Comparison of ENCODE assay signal across 25 cellular contexts in genomic region chr20:37380864-37381579, GRCh38. TPM values are rescaled to one million over a fixed set of nuclear protein-coding genes. Genes with fewer than 3 reads are reported as not detected.
DNase-seq lines count a peak whose midpoint lies in the region; ATAC-seq, FAIRE-seq and TF ChIP-seq lines count a peak whose summit lies in the region.
"Had no signal": no experiment of that assay in that cellular context is flagged by ENCODE, and none has a peak within 500 bp of the region (broad histone marks: within the 10 kb centered on the region; RNA-seq: fewer than 3 reads in every experiment).

No MANE protein-coding gene starts in this region.

- H3K79me2 ChIP-seq in Karpas-422 (ENCODE audit: low read length) (no peaks in the 10 kb centered on the region), osteoblast (ENCODE audit: insufficient read depth, low read length) (peaks cover 27% of the 10 kb centered on the region)

- H3K9ac ChIP-seq in Karpas-422 (ENCODE audit: low read length) = peak overlapping the region; percentile 66

- no peaks in the 10 kb centered on the region for H3K9me2 ChIP-seq in Karpas-422 (replicated peaks; ENCODE audit: insufficient read depth, low read length)

- no peak for FAIRE-seq in A549 (lab: Jason Lieb, UNC)
- FAIRE-seq: D721Med, endothelial cell of umbilical vein had no signal

- no peak for TF ChIP-seq RAD21 in A549 (conservative IDR thresholded peaks at IDR 0.05 in 1 of 2, IDR thresholded peaks at IDR 0.05 in 1 of 2)

- WGBS in A549 (ENCODE audit: missing lambda C conversion rate) = 10% methylated on average over 16 of the region's 16 CpGs

- POLR2A ChIA-PET in A549 (lab: Yijun Ruan, JAX) = interaction anchor here (1.0 to 3.7 kb wide), 5 partner anchors 36 to 92 kb away, joined by 3 to 23 read pairs (median 5); partner anchors contain the start of genes MANBAL and SRC
- POLR2A ChIA-PET in activated CD4-positive, alpha-beta memory T cell treated with anti-CD3 and anti-CD28 coated beads for 36 hours (lab: Charles Lee) = no interaction called here

- TF ChIP-seq CTCF in A549 (IDR thresholded peaks at IDR 0.05) (no peak), osteoblast (IDR thresholded peaks at IDR 0.05; ENCODE audit: extremely low read depth, low read depth, low read length) (no peak)

- TF ChIP-seq POLR2A in A549 (IDR thresholded peaks at IDR 0.05; ENCODE audit: low read length) = no peak

- no peaks in the 10 kb centered on the region for H3K9me3 Mint-ChIP-seq in dendritic cell treated with granulocyte-macrophage colony-stimulating factor and Interleukin-4, amounts not matched to agents 40 ng/mL and 50 ng/mL, for 4 days
- H3K9me3 Mint-ChIP-seq in activated CD4-positive, alpha-beta memory T cell treated with anti-CD3 and anti-CD28 coated beads for 36 hours = no peaks in the 10 kb centered on the region
- H3K9me3 Mint-ChIP-seq: activated naive CD4-positive, alpha-beta T cell treated with anti-CD3 and anti-CD28 coated beads for 36 hours; stimulated activated effector memory CD8-positive, alpha-beta T cell treated with anti-CD3 and anti-CD28 coated beads, Interleukin-12 subunit alpha, Interleukin-12 subunit beta, amount 100 ng/mL, for 72 hours had no signal

- peak in 1 of 2 experiments; percentile 74 for DNase-seq in A549 (ENCODE audit: low read depth in 1 of 2, low spot score in 1 of 2)
- peak; percentile 79 for DNase-seq in Karpas-422
- peak; percentile 11 for DNase-seq in osteoblast (ENCODE audit: insufficient read length, low spot score, missing footprints)
- no peak for DNase-seq in NCI-H345 treated with DMSO at 0.1 percent for 48 hours (lab: John Stamatoyannopoulos, UW; ENCODE audit: unreplicated experiment)
- DNase-seq in activated T-cell treated with anti-CD3 and anti-CD28 coated beads, Interleukin-2, amount 50 U/mL, for 48 hours = no peak
- no peak for DNase-seq in activated CD4-positive, alpha-beta memory T cell treated with anti-CD3 and anti-CD28 coated beads for 36 hours
- DNase-seq: activated naive CD4-positive, alpha-beta T cell treated with anti-CD3 and anti-CD28 coated beads for 36 hours; amniotic stem cell; dermis blood vessel endothelial cell; kidney glomerular epithelial cell; mammary epithelial cell; MG63; NCI-H2081; OCI-M1; SHP77 treated with DMSO at 0.1 percent for 48 hours had no signal

- H3K27me3 ChIP-seq in Karpas-422 (ENCODE audit: low read length) (no peaks in the 10 kb centered on the region), osteoblast (ENCODE audit: insufficient read depth, low read length) (no peaks in the 10 kb centered on the region)
- H3K27me3 ChIP-seq: breast epithelium, MG63, vagina had no signal

- CTCF ChIA-PET in A549 (lab: Yijun Ruan, JAX) = interaction anchor here (1.2 to 8.7 kb wide), 6 partner anchors 11 to 112 kb away, joined by 3 to 113 read pairs (median 16); partner anchors contain the start of gene MANBAL
- CTCF ChIA-PET in activated CD4-positive, alpha-beta memory T cell treated with anti-CD3 and anti-CD28 coated beads for 36 hours (lab: Charles Lee) = interaction anchor here (5.7 kb wide), 1 partner anchor 112 kb away, joined by 58 read pairs; no protein-coding TSS in a partner anchor

- H3K36me3 Mint-ChIP-seq in dendritic cell treated with granulocyte-macrophage colony-stimulating factor and Interleukin-4, amounts not matched to agents 40 ng/mL and 50 ng/mL, for 4 days (ENCODE audit: low read depth) = peaks cover 61% of the 10 kb centered on the region
- no peaks in the 10 kb centered on the region for H3K36me3 Mint-ChIP-seq in activated CD4-positive, alpha-beta memory T cell treated with anti-CD3 and anti-CD28 coated beads for 36 hours

- H3K27ac ChIP-seq in A549 (peak overlapping the region; percentile 96 to 98), Karpas-422 (ENCODE audit: low read length) (peak overlapping the region; percentile 96), osteoblast (ENCODE audit: low read depth, low read length) (no peak overlapping the region)
- H3K27ac ChIP-seq: breast epithelium, C4-2B, skin epidermis, vagina had no signal

- intact Hi-C loops in dendritic cell treated with granulocyte-macrophage colony-stimulating factor and Interleukin-4, amounts not matched to agents 40 ng/mL and 50 ng/mL, for 4 days (cut with micrococcal nuclease) = loop anchor here (5.0 to 10.0 kb wide), 3 partner anchors 34 to 186 kb away; partner anchors contain the start of gene SRC
- intact Hi-C loops in activated CD4-positive, alpha-beta memory T cell treated with anti-CD3 and anti-CD28 coated beads for 36 hours (cut with micrococcal nuclease) = loop anchor here (10.0 kb wide), 1 partner anchor 186 kb away; no protein-coding TSS in a partner anchor

- H3K4me1 ChIP-seq in A549 = peaks cover 88% of the 10 kb centered on the region
- peaks cover 84% of the 10 kb centered on the region for H3K4me1 ChIP-seq in Karpas-422 (ENCODE audit: low read length)
- peaks cover 6% of the 10 kb centered on the region for H3K4me1 ChIP-seq in osteoblast (ENCODE audit: insufficient read depth, low read length)
- H3K4me1 ChIP-seq: breast epithelium had no signal

- TF ChIP-seq EP300 in A549 (IDR thresholded peaks at IDR 0.05) = no peak

- peaks cover 3% of the 10 kb centered on the region; the same call in 1 of the 2 replicates for H3K36me3 ChIP-seq in Karpas-422 (ENCODE audit: insufficient read depth, low read length)
- peaks cover 16% of the 10 kb centered on the region for H3K36me3 ChIP-seq in osteoblast (ENCODE audit: insufficient read depth, low read length)
- H3K36me3 ChIP-seq: breast epithelium, neutrophil had no signal

- H3K4me3 ChIP-seq in A549 (peak overlapping the region; percentile 19; the same call in 1 of the 3 replicates), Karpas-422 (ENCODE audit: low read length) (peak overlapping the region; percentile 50), osteoblast (ENCODE audit: insufficient read depth, low read length) (no peak overlapping the region)
- H3K4me3 ChIP-seq: breast epithelium, MG63, skin epidermis, vagina had no signal

- H4K20me1 ChIP-seq in Karpas-422 (ENCODE audit: insufficient read depth, low read depth, low read length) = no peaks in the 10 kb centered on the region
- H4K20me1 ChIP-seq in osteoblast (ENCODE audit: insufficient read depth, low read length) = peaks cover 19% of the 10 kb centered on the region

- H3K4me1 Mint-ChIP-seq in dendritic cell treated with granulocyte-macrophage colony-stimulating factor and Interleukin-4, amounts not matched to agents 40 ng/mL and 50 ng/mL, for 4 days (ENCODE audit: low read depth) = peaks cover 80% of the 10 kb centered on the region
- peaks cover 12% of the 10 kb centered on the region for H3K4me1 Mint-ChIP-seq in activated CD4-positive, alpha-beta memory T cell treated with anti-CD3 and anti-CD28 coated beads for 36 hours (ENCODE audit: low read depth)

- H3K4me3 Mint-ChIP-seq in dendritic cell treated with granulocyte-macrophage colony-stimulating factor and Interleukin-4, amounts not matched to agents 40 ng/mL and 50 ng/mL, for 4 days = no peak overlapping the region
- H3K4me3 Mint-ChIP-seq in activated CD4-positive, alpha-beta memory T cell treated with anti-CD3 and anti-CD28 coated beads for 36 hours = no peak overlapping the region
- H3K4me3 Mint-ChIP-seq: activated naive CD4-positive, alpha-beta T cell treated with anti-CD3 and anti-CD28 coated beads for 36 hours; stimulated activated effector memory CD8-positive, alpha-beta T cell treated with anti-CD3 and anti-CD28 coated beads, Interleukin-12 subunit alpha, Interleukin-12 subunit beta, amount 100 ng/mL, for 72 hours had no signal

- H3K27me3 Mint-ChIP-seq in dendritic cell treated with granulocyte-macrophage colony-stimulating factor and Interleukin-4, amounts not matched to agents 40 ng/mL and 50 ng/mL, for 4 days = no peaks in the 10 kb centered on the region
- peaks cover 1% of the 10 kb centered on the region for H3K27me3 Mint-ChIP-seq in activated CD4-positive, alpha-beta memory T cell treated with anti-CD3 and anti-CD28 coated beads for 36 hours

- peak overlapping the region; percentile 71 for H3K4me2 ChIP-seq in A549
- peak overlapping the region; percentile 69 for H3K4me2 ChIP-seq in Karpas-422 (ENCODE audit: low read depth, low read length, poor library complexity, severe bottlenecking)
- H3K4me2 ChIP-seq in osteoblast (ENCODE audit: insufficient read depth, low read length) = no peak overlapping the region

- H3K27ac Mint-ChIP-seq in dendritic cell treated with granulocyte-macrophage colony-stimulating factor and Interleukin-4, amounts not matched to agents 40 ng/mL and 50 ng/mL, for 4 days = peak overlapping the region; percentile 55
- H3K27ac Mint-ChIP-seq in activated CD4-positive, alpha-beta memory T cell treated with anti-CD3 and anti-CD28 coated beads for 36 hours = no peak overlapping the region
- H3K27ac Mint-ChIP-seq: activated naive CD4-positive, alpha-beta T cell treated with anti-CD3 and anti-CD28 coated beads for 36 hours had no signal

- ATAC-seq in A549 (no peak), GM21515 (IDR thresholded peaks at IDR 0.05; ENCODE audit: unreplicated experiment) (no peak)
- ATAC-seq: stimulated activated effector memory CD8-positive, alpha-beta T cell treated with anti-CD3 and anti-CD28 coated beads, Interleukin-12 subunit alpha, Interleukin-12 subunit beta, amount 100 ng/mL, for 72 hours had no signal

- H3K9me3 ChIP-seq in A549 (no peaks in the 10 kb centered on the region), Karpas-422 (ENCODE audit: low read length) (no peaks in the 10 kb centered on the region), osteoblast (ENCODE audit: low read depth, low read length) (no peaks in the 10 kb centered on the region)
- H3K9me3 ChIP-seq: breast epithelium, MG63, neutrophil, vagina had no signal

- no peak overlapping the region for H2AFZ ChIP-seq in Karpas-422 (ENCODE audit: low read length)
- no peak overlapping the region for H2AFZ ChIP-seq in osteoblast (ENCODE audit: low read length)

TF ChIP-seq in A549, 52 proteins besides CTCF, POLR2A, EP300 and RAD21 (continues in another document):
- TF ChIP-seq TP53 (CRISPR knock-in tag; IDR thresholded peaks at IDR 0.05) (0 out of 2 replicates have a peak, but pooled peaks have one; percentile 29), MAX (IDR thresholded peaks at IDR 0.05) (no peak), KDM1A (IDR thresholded peaks at IDR 0.05; ENCODE audit: low read depth) (0 out of 2 replicates have a peak, but pooled peaks have one; percentile 64), KDM5A (IDR thresholded peaks at IDR 0.05) (no peak)

RNA-seq across cellular contexts. Expression of gene SRC, which starts 35.1 kb away (rescaled TPM):
- polyA plus RNA-seq in A549 (2011; rRNA removed) (154 and 212 TPM in 2 replicates), A549 (2017; fragmentation: RNase III; extraction: RNeasy Plus Mini Kit Qiagen cat#74134 plus additional on column Dnase treatment) (133 to 139 TPM (median 134 TPM) in 3 replicates)
- 122 and 170 TPM in 2 replicates for polyA plus RNA-seq in A549 (2012; cell fraction: cytosol; rRNA removed)
- polyA plus RNA-seq in A549 (2012; cell fraction: nucleus; rRNA removed) = 500 and 511 TPM in 2 replicates
- 278 and 313 TPM in 2 replicates for polyA minus RNA-seq in A549 (2011; rRNA and poly(A)+ RNA removed)
- total RNA-seq in Karpas-422 (2014; rRNA removed; shearing (Covaris generic); ENCODE audit: low replicate concordance) = 39.9 and 41.5 TPM in 2 replicates
- total RNA-seq in osteoblast = 22.1 and 22.4 TPM in 2 replicates
- total RNA-seq in activated CD4-positive, alpha-beta memory T cell treated with anti-CD3 and anti-CD28 coated beads for 36 hours = 1 to 10 TPM; 5.3 to 6.1 TPM

Comparison
In these comparisons a context has a peak if more than half of its experiments do, and no peak if none do; other contexts are left out.
1. DNase-seq: peak in Karpas-422 (single experiment) and osteoblast (single experiment); none in NCI-H345 treated with DMSO at 0.1 percent for 48 hours (single experiment), activated T-cell treated with anti-CD3 and anti-CD28 coated beads, Interleukin-2, amount 50 U/mL, for 48 hours (0 of 2) and activated CD4-positive, alpha-beta memory T cell treated with anti-CD3 and anti-CD28 coated beads for 36 hours (single experiment).